ENCODE assay signal across 17 cellular contexts in genomic region chr10:67476201-67476600, GRCh38.
"Had no signal": no experiment of that assay in that cellular context is flagged by ENCODE, and none has a peak within 500 bp of the region (broad histone marks: within the 10 kb centered on the region; RNA-seq: fewer than 3 reads in every experiment).

No MANE protein-coding gene starts in this region.

- H3K4me2 ChIP-seq: smooth muscle cell had no signal

- H3K36me3 ChIP-seq: uterus had no signal

- H3K4me3 ChIP-seq: lung, smooth muscle cell, uterus had no signal

- H3K9me3 ChIP-seq: uterus had no signal

- DNase-seq: activated B cell treated with CpG ODN at 0.5 μM for 24 hours; activated CD4-positive, alpha-beta T cell treated with anti-CD3 and anti-CD28 coated beads, Interleukin-2, amount 50 U/mL, for 1 hour; activated effector memory CD4-positive, alpha-beta T cell treated with anti-CD3 and anti-CD28 coated beads, Interleukin-2, amount 50 U/mL, for 16 hours; activated T-cell treated with anti-CD3 and anti-CD28 coated beads, Interleukin-2, amount 50 U/mL, for 24 hours; amygdala; cortex of kidney; effector memory CD8-positive, alpha-beta T cell; hippocampal formation; left colon; naive thymus-derived CD4-positive, alpha-beta T cell; right cardiac atrium; uterus had no signal

- H3K27me3 ChIP-seq: uterus had no signal

- H3K4me1 ChIP-seq: uterus had no signal

- H3K27me3 Mint-ChIP-seq: brain had no signal

- H3K27ac Mint-ChIP-seq: activated B cell treated with CpG ODN at 0.5 μM for 24 hours; activated naive CD4-positive, alpha-beta T cell treated with anti-CD3 and anti-CD28 coated beads, Interleukin-2, amount 50 U/mL, for 72 hours; activated T-cell treated with anti-CD3 and anti-CD28 coated beads, Interleukin-2, amount 50 U/mL, for 24 hours; brain; effector memory CD8-positive, alpha-beta T cell; naive thymus-derived CD4-positive, alpha-beta T cell had no signal

- H3K4me3 Mint-ChIP-seq: activated B cell treated with CpG ODN at 0.5 μM for 24 hours; activated T-cell treated with anti-CD3 and anti-CD28 coated beads, Interleukin-2, amount 50 U/mL, for 24 hours; brain; central memory CD8-positive, alpha-beta T cell; effector memory CD8-positive, alpha-beta T cell; naive thymus-derived CD4-positive, alpha-beta T cell had no signal

- H3K4me1 Mint-ChIP-seq: activated B cell treated with CpG ODN at 0.5 μM for 24 hours; central memory CD8-positive, alpha-beta T cell had no signal

- H3K27ac ChIP-seq: uterus had no signal

- ATAC-seq: activated naive CD4-positive, alpha-beta T cell treated with anti-CD3 and anti-CD28 coated beads, Interleukin-2, amount 50 U/mL, for 72 hours; effector memory CD8-positive, alpha-beta T cell; left colon; naive thymus-derived CD4-positive, alpha-beta T cell had no signal
